Comparison of ENCODE assay signal across 11 cellular contexts in genomic region chr19:32350492-32350891, GRCh38. TPM values are rescaled to one million over a fixed set of nuclear protein-coding genes. Genes with fewer than 3 reads are reported as not detected.
DNase-seq lines count a peak whose midpoint lies in the region; TF ChIP-seq lines count a peak whose summit lies in the region.
"Had no signal": no experiment of that assay in that cellular context is flagged by ENCODE, and none has a peak within 500 bp of the region (broad histone marks: within the 10 kb centered on the region; RNA-seq: fewer than 3 reads in every experiment).

No MANE protein-coding gene starts in this region.

- H3K4me1 ChIP-seq in breast epithelium (peaks cover 0 to 16% of the 10 kb centered on the region in 2 donors), liver (ENCODE audit: control insufficient read depth in 4 of 4, insufficient read depth in 4 of 4, low read length in 3 of 4) (peaks cover 0 to 47% (median 28%) of the 10 kb centered on the region in 4 donors), thyroid gland (peaks cover 38 to 45% of the 10 kb centered on the region in 2 donors)

- H3K36me3 Mint-ChIP-seq in MCF 10A (ENCODE audit: insufficient read depth, unreplicated experiment) = peaks cover 70% of the 10 kb centered on the region

- no peaks in the 10 kb centered on the region for H3K36me3 ChIP-seq in breast epithelium
- peaks cover 3 to 24% (median 17%) of the 10 kb centered on the region in 4 donors for H3K36me3 ChIP-seq in liver (ENCODE audit: control insufficient read depth in 4 of 4, insufficient read depth in 3 of 4, low read depth in 1 of 4, low read length in 3 of 4)
- peaks cover 15 to 21% of the 10 kb centered on the region in 2 donors for H3K36me3 ChIP-seq in thyroid gland

- H3K4me1 Mint-ChIP-seq in MCF 10A (ENCODE audit: insufficient read depth, unreplicated experiment) = peaks cover 24% of the 10 kb centered on the region

- 39% methylated on average over 3 of the region's 3 CpGs for WGBS in liver
- 77 to 82% methylated on average over 3 of the region's 3 CpGs for WGBS in thyroid gland, 2 donors

- no TSS peak for BruUV-seq in MCF 10A (replicated peaks; lab: Mats Ljungman, UMichigan)

- H3K9me3 Mint-ChIP-seq in MCF 10A (ENCODE audit: unreplicated experiment) = no peaks in the 10 kb centered on the region

- H3K27me3 ChIP-seq in breast epithelium = no peaks in the 10 kb centered on the region
- no peaks in the 10 kb centered on the region for H3K27me3 ChIP-seq in liver (ENCODE audit: control insufficient read depth in 4 of 4, insufficient read depth in 4 of 4, low read length in 3 of 4)
- H3K27me3 ChIP-seq in thyroid gland = no peaks in the 10 kb centered on the region
- H3K27me3 ChIP-seq: upper lobe of left lung had no signal

- CTCF ChIA-PET in MCF 10A (lab: Yijun Ruan, JAX) = interaction anchor here (0.6 to 3.0 kb wide), 4 partner anchors 9 to 170 kb away, joined by 3 to 13 read pairs (median 3); no protein-coding TSS in a partner anchor

- no peak overlapping the region for H3K4me3 Mint-ChIP-seq in MCF 10A (ENCODE audit: unreplicated experiment)

- H3K4me3 ChIP-seq in breast epithelium = no peak overlapping the region
- no peak overlapping the region for H3K4me3 ChIP-seq in liver (ENCODE audit: low read depth in 1 of 3, low read length in 3 of 3)
- no peak overlapping the region for H3K4me3 ChIP-seq in thyroid gland (replicated peaks in 1 of 3)
- H3K4me3 ChIP-seq: upper lobe of left lung had no signal

- no peak overlapping the region for H3K9ac ChIP-seq in liver (ENCODE audit: low read depth in 1 of 2, low read length in 2 of 2)

- H3K9me3 ChIP-seq in breast epithelium (no peaks in the 10 kb centered on the region), liver (ENCODE audit: control insufficient read depth in 4 of 4, low read length in 3 of 4) (no peaks in the 10 kb centered on the region), thyroid gland (no peaks in the 10 kb centered on the region)
- H3K9me3 ChIP-seq: upper lobe of left lung had no signal

- TF ChIP-seq POLR2A in breast epithelium (IDR thresholded peaks at IDR 0.05) = no peak
- no peak for TF ChIP-seq POLR2A in thyroid gland (IDR thresholded peaks at IDR 0.05)

- H3K27ac Mint-ChIP-seq in MCF 10A (ENCODE audit: low read depth, unreplicated experiment) = no peak overlapping the region

- intact Hi-C loops in breast epithelium (cut with DNase I; ENCODE audit: low total_unique reads) (no loop called here), MCF 10A (cut with micrococcal nuclease) (no loop called here), thyroid gland (cut with DNase I) (no loop called here)

- H3K27ac ChIP-seq in breast epithelium (peak overlapping the region; percentile 50 to 60), VCaP (peak overlapping the region; percentile 35), liver (ENCODE audit: low read depth in 1 of 2, low read length in 2 of 2) (no peak overlapping the region), thyroid gland (peak overlapping the region; percentile 84 to 92 (median 88))

- no peaks in the 10 kb centered on the region for H3K27me3 Mint-ChIP-seq in MCF 10A (ENCODE audit: insufficient read depth, unreplicated experiment)

- POLR2A ChIA-PET in MCF 10A (lab: Yijun Ruan, JAX) = interaction anchor here (0.6 to 1.2 kb wide), 3 partner anchors 15 to 536 kb away, joined by 3 to 5 read pairs (median 3); no protein-coding TSS in a partner anchor

- TF ChIP-seq CTCF in breast epithelium (IDR thresholded peaks at IDR 0.05) (no peak), MCF 10A (IDR thresholded peaks at IDR 0.05; ENCODE audit: unreplicated experiment) (no peak), VCaP (conservative IDR thresholded peaks at IDR 0.05) (no peak), liver (IDR thresholded peaks at IDR 0.05; ENCODE audit: low read depth, low read length, missing input control) (no peak), thyroid gland (IDR thresholded peaks at IDR 0.05) (no peak)

- no peak for DNase-seq in breast epithelium (ENCODE audit: low spot score in 2 of 2)
- DNase-seq in MCF 10A (ENCODE audit: unreplicated experiment) = no peak
- no peak for DNase-seq in thyroid gland
- no peak for DNase-seq in middle frontal gyrus (ENCODE audit: extremely low spot score, low spot score)
- no peak for DNase-seq in HUDEP-2 (lab: John Stamatoyannopoulos, UW; ENCODE audit: unreplicated experiment in 76 of 76)
- DNase-seq in GM19240 (ENCODE audit: insufficient read length, low spot score) = no peak
- DNase-seq: activated effector memory CD4-positive, alpha-beta T cell treated with anti-CD3 and anti-CD28 coated beads, Interleukin-2, amount 50 U/mL, for 16 hours; foreskin melanocyte; upper lobe of left lung had no signal

- TF ChIP-seq RAD21 in liver (IDR thresholded peaks at IDR 0.05) = no peak

TF ChIP-seq in liver, 16 proteins besides CTCF, POLR2A, EP300 and RAD21:
- TF ChIP-seq, protein P1, sequence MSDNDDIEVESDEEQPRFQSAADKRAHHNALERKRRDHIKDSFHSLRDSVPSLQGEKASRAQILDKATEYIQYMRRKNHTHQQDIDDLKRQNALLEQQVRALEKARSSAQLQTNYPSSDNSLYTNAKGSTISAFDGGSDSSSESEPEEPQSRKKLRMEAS (IDR thresholded peaks at IDR 0.05) = no peak
- TF ChIP-seq NR2F2 (IDR thresholded peaks at IDR 0.05) (no peak), ATF3 (IDR thresholded peaks at IDR 0.05) (no peak), FOXA1 (IDR thresholded peaks at IDR 0.05) (no peak), TAF1 (conservative IDR thresholded peaks at IDR 0.05) (no peak), GABPA (IDR thresholded peaks at IDR 0.05 in 1 of 2, conservative IDR thresholded peaks at IDR 0.05 in 1 of 2) (no peak), FOXA2 (IDR thresholded peaks at IDR 0.05) (no peak), EGR1 (IDR thresholded peaks at IDR 0.05; ENCODE audit: low read depth in 2 of 2) (no peak), HNF4A (conservative IDR thresholded peaks at IDR 0.05) (peak; percentile 52), YY1 (IDR thresholded peaks at IDR 0.05) (no peak), HNF4G (IDR thresholded peaks at IDR 0.05) (no peak), SP1 (IDR thresholded peaks at IDR 0.05) (no peak), RXRA (IDR thresholded peaks at IDR 0.05) (peak in 1 of 2 donors; percentile 33), JUND (IDR thresholded peaks at IDR 0.05) (peak in 1 of 2 donors; percentile 30)
- TF ChIP-seq, protein P2, sequence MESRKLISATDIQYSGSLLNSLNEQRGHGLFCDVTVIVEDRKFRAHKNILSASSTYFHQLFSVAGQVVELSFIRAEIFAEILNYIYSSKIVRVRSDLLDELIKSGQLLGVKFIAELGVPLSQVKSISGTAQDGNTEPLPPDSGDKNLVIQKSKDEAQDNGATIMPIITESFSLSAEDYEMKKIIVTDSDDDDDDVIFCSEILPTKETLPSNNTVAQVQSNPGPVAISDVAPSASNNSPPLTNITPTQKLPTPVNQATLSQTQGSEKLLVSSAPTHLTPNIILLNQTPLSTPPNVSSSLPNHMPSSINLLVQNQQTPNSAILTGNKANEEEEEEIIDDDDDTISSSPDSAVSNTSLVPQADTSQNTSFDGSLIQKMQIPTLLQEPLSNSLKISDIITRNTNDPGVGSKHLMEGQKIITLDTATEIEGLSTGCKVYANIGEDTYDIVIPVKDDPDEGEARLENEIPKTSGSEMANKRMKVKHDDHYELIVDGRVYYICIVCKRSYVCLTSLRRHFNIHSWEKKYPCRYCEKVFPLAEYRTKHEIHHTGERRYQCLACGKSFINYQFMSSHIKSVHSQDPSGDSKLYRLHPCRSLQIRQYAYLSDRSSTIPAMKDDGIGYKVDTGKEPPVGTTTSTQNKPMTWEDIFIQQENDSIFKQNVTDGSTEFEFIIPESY (IDR thresholded peaks at IDR 0.05) = no peak
- TF ChIP-seq, protein P3, sequence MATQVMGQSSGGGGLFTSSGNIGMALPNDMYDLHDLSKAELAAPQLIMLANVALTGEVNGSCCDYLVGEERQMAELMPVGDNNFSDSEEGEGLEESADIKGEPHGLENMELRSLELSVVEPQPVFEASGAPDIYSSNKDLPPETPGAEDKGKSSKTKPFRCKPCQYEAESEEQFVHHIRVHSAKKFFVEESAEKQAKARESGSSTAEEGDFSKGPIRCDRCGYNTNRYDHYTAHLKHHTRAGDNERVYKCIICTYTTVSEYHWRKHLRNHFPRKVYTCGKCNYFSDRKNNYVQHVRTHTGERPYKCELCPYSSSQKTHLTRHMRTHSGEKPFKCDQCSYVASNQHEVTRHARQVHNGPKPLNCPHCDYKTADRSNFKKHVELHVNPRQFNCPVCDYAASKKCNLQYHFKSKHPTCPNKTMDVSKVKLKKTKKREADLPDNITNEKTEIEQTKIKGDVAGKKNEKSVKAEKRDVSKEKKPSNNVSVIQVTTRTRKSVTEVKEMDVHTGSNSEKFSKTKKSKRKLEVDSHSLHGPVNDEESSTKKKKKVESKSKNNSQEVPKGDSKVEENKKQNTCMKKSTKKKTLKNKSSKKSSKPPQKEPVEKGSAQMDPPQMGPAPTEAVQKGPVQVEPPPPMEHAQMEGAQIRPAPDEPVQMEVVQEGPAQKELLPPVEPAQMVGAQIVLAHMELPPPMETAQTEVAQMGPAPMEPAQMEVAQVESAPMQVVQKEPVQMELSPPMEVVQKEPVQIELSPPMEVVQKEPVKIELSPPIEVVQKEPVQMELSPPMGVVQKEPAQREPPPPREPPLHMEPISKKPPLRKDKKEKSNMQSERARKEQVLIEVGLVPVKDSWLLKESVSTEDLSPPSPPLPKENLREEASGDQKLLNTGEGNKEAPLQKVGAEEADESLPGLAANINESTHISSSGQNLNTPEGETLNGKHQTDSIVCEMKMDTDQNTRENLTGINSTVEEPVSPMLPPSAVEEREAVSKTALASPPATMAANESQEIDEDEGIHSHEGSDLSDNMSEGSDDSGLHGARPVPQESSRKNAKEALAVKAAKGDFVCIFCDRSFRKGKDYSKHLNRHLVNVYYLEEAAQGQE (IDR thresholded peaks at IDR 0.05) = no peak
TF ChIP-seq in liver: peak in this region for 3.

RNA-seq across cellular contexts. Expression of gene ZNF507, which starts 5.1 kb away (rescaled TPM):
- total RNA-seq in breast epithelium = 10 to 100 TPM; 19.2 to 32.1 (median 27.5) TPM
- 22.8 and 23.4 TPM in 2 replicates for total RNA-seq in MCF 10A (2022)
- total RNA-seq in liver = 10 to 100 TPM; 11.1 to 14.1 TPM
- 1 to 10 TPM; 2.9 to 3.0 TPM for polyA plus RNA-seq in liver
- 10 to 100 TPM; 28.6 to 46.9 (median 38.0) TPM for total RNA-seq in thyroid gland

RNA-seq across cellular contexts. Expression of gene DPY19L3, which starts 55.1 kb away (rescaled TPM):
- total RNA-seq in breast epithelium (10 to 100 TPM; 23.8 to 33.1 (median 25.8) TPM), MCF 10A (2022) (37.6 and 43.8 TPM in 2 replicates), liver (10 to 100 TPM; 11.5 to 13.0 TPM), thyroid gland (10 to 100 TPM; 29.7 to 49.2 (median 39.8) TPM)
- polyA plus RNA-seq in liver = 1 to 10 TPM; 2.7 to 3.3 TPM

Comparison
In these comparisons a context has a peak if more than half of its experiments do, and no peak if none do; other contexts are left out.
1. H3K27ac ChIP-seq: peak in breast epithelium (2 of 2), VCaP (single experiment) and thyroid gland (3 of 3); none in liver (0 of 2).